ENCODE assay signal across 8 cellular contexts in the genomic region with DNA sequence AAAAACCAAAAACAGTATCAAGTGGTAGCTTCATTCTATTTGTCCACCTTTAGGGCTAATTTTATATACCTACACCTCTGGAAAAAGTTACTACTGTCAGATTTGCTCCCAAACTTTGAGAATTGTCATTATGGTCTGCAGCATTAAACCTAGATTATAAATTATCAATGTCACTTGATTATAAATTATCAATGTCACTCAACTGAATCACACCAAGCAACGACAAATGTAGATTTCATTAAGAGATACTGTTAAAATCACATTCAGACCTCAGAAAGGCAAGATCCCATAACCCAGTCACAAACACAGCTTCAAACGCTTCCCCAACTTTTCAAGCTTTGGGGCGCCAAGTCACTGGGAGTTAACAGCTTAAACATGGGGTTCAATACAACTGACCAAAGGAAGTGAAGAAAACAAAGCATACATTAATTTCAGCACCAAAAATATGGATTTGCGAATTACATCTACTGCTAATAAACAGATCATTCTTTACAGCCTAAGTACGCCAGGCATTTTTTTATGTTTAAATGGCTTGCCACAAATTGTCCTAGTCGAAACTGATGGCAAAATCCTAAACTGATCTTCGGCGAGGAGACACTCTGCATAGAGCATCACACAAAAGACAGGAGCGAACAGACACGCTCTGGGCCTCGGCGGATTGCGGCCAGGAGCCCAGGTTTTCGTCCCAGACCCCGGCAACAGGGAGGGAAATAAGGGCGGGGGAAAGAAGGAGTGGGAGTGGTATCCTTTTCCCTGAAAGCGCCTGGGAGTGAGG. TPM values are rescaled to one million over a fixed set of nuclear protein-coding genes. Genes with fewer than 3 reads are reported as not detected.
DNase-seq lines count a peak whose midpoint lies in the region; ATAC-seq and TF ChIP-seq lines count a peak whose summit lies in the region.

No MANE protein-coding gene starts in this region.

- H3K9ac ChIP-seq in KMS-11, result peak overlapping the region; percentile 83

- H3K9me3 Mint-ChIP-seq in memory B cell (no peaks in the 10 kb centered on the region), type B pancreatic cell (no peaks in the 10 kb centered on the region)

- no peaks in the 10 kb centered on the region for H3K27me3 ChIP-seq in KMS-11 (ENCODE audit: insufficient read depth, low read depth)

- peaks cover 55% of the 10 kb centered on the region for H3K79me2 ChIP-seq in KMS-11 (ENCODE audit: insufficient read depth, low read depth)

- H3K4me3 Mint-ChIP-seq in memory B cell (peak overlapping the region; percentile 97), type B pancreatic cell (peak overlapping the region; percentile 95)

- peak overlapping the region; percentile 84 for H3K27ac ChIP-seq in KMS-11
- peak overlapping the region; percentile 86 for H3K27ac ChIP-seq in caudate nucleus (ENCODE audit: low read depth, low read length)

- H3K36me3 Mint-ChIP-seq in memory B cell (no peaks in the 10 kb centered on the region), type B pancreatic cell (peaks cover 5% of the 10 kb centered on the region)

- H3K4me1 ChIP-seq in KMS-11 (ENCODE audit: low read depth, poor library complexity, severe bottlenecking), result peaks cover 27% of the 10 kb centered on the region

- no peaks in the 10 kb centered on the region for H3K27me3 Mint-ChIP-seq in memory B cell
- no peaks in the 10 kb centered on the region for H3K27me3 Mint-ChIP-seq in type B pancreatic cell

- peak in 7 of 61 donors; percentile 25 to 55 (median 42) for DNase-seq in caudate nucleus (lab: John Stamatoyannopoulos, UW)
- DNase-seq in memory B cell (ENCODE audit: low spot score in 2 of 2), result no peak
- no peak for DNase-seq in type B pancreatic cell (ENCODE audit: extremely low spot score, unreplicated experiment)
- DNase-seq in foreskin melanocyte, result no peak
- no peak for DNase-seq in UCSD-AML1 (lab: John Stamatoyannopoulos, UW; ENCODE audit: unreplicated experiment)

- H3K4me3 ChIP-seq in KMS-11 (IDR thresholded peaks at IDR 0.05; ENCODE audit: insufficient read depth, low read depth, low read length), result no peak overlapping the region

- no peaks in the 10 kb centered on the region for H3K36me3 ChIP-seq in KMS-11 (ENCODE audit: insufficient read depth)

- TF ChIP-seq CTCF in KMS-11 (conservative IDR thresholded peaks at IDR 0.05; ENCODE audit: low read depth, low read length), result no peak
- TF ChIP-seq CTCF in type B pancreatic cell (conservative IDR thresholded peaks at IDR 0.05), result no peak

- H3K27ac Mint-ChIP-seq in memory B cell (peak overlapping the region; percentile 97), type B pancreatic cell (peak overlapping the region; percentile 94)

- ATAC-seq in GM18498 (IDR thresholded peaks at IDR 0.05; ENCODE audit: unreplicated experiment) (peak; percentile 6), memory B cell (ENCODE audit: low read depth) (no peak), HG03108 (IDR thresholded peaks at IDR 0.05; ENCODE audit: unreplicated experiment) (no peak)

- peak overlapping the region; percentile 82 for H3K4me2 ChIP-seq in KMS-11

- peaks cover 7% of the 10 kb centered on the region; the same call in 1 of the 2 replicates for H4K20me1 ChIP-seq in KMS-11 (ENCODE audit: insufficient read depth)

- peaks cover 37% of the 10 kb centered on the region for H3K4me1 Mint-ChIP-seq in memory B cell
- peaks cover 28% of the 10 kb centered on the region for H3K4me1 Mint-ChIP-seq in type B pancreatic cell (ENCODE audit: unreplicated experiment)

- peak overlapping the region; percentile 83; the same call in 1 of the 2 replicates for H2AFZ ChIP-seq in KMS-11 (ENCODE audit: low read depth)

RNA-seq across cellular contexts. Expression of a gene that starts 1.0 kb away (rescaled TPM):
- 128 and 144 TPM in 2 replicates for total RNA-seq in type B pancreatic cell (ENCODE audit: low replicate concordance)
